Comparison of ENCODE assay signal across 31 cellular contexts in genomic region chr7:122584852-122585251, GRCh38.
"Had no signal": no experiment of that assay in that cellular context is flagged by ENCODE, and none has a peak within 500 bp of the region (broad histone marks: within the 10 kb centered on the region; RNA-seq: fewer than 3 reads in every experiment).

No MANE protein-coding gene starts in this region.

- H3K27ac Mint-ChIP-seq: activated B cell treated with CpG ODN at 0.5 μM for 24 hours; activated CD4-positive, alpha-beta memory T cell treated with anti-CD3 and anti-CD28 coated beads for 36 hours; activated naive CD4-positive, alpha-beta T cell treated with anti-CD3 and anti-CD28 coated beads, Interleukin-2, amount 10 ng/mL, durations not matched to agents 7 days and 5 days; activated naive CD8-positive, alpha-beta T cell; activated naive CD8-positive, alpha-beta T cell treated with anti-CD3 and anti-CD28 coated beads, Interleukin-2, amount 50 U/mL, for 24 hours; activated T-helper 1 cell treated with anti-CD3 and anti-CD28 coated beads, Interleukin-12 subunit alpha, Interleukin-12 subunit beta, Interleukin-2, Interleukin-4 antibody, amounts not matched to agents 30 ng/mL and 10 ng/mL and 1 ng/mL, durations not matched to agents 14 hours and 24 hours and 36 hours; T-helper 1 cell treated with Interleukin-12 subunit alpha and Interleukin-12 subunit beta and Interleukin-4 antibody, amounts not matched to agents 30 μg/mL and 1 μg/mL, for 36 hours; T-helper 2 cell treated with Interferon-gamma antibody and Interleukin-4, amounts not matched to agents 5 μg/mL and 100 μg/mL, for 36 hours had no signal

- H3K4me1 ChIP-seq: Peyer's patch, SJSA1 had no signal

- DNase-seq: activated B cell treated with CpG ODN at 0.5 μM for 24 hours; activated CD4-positive, alpha-beta memory T cell treated with anti-CD3 and anti-CD28 coated beads for 36 hours; activated CD4-positive, alpha-beta T cell treated with anti-CD3 and anti-CD28 coated beads for 4 hours; activated CD4-positive, alpha-beta T cell treated with anti-CD3 and anti-CD28 coated beads, Interleukin-2, amount 50 U/mL, for 1 hour; activated CD4-positive, CD25-positive, alpha-beta regulatory T cell treated with anti-CD3 and anti-CD28 coated beads, Interleukin-2, amount 50 U/mL, for 72 hours; activated CD8-positive, alpha-beta memory T cell treated with anti-CD3 and anti-CD28 coated beads, Interleukin-2, amount 50 U/mL, for 4 hours; activated naive CD4-positive, alpha-beta T cell treated with anti-CD3 and anti-CD28 coated beads, Interleukin-2, amount 10 ng/mL, durations not matched to agents 7 days and 5 days; activated naive CD8-positive, alpha-beta T cell treated with anti-CD3 and anti-CD28 coated beads, Interleukin-2, amount 50 U/mL, for 24 hours; activated T-cell treated with anti-CD3 and anti-CD28 coated beads for 4 hours; activated T-cell treated with anti-CD3 and anti-CD28 coated beads, Interleukin-2, amount 50 U/mL, for 4 hours; anterior cingulate cortex; brain microvascular endothelial cell; central memory CD4-positive, alpha-beta T cell; NCI-H1105; NCI-H1436 treated with DMSO at 0.1 percent for 48 hours; NCI-H187 treated with DMSO at 0.1 percent for 48 hours; NCI-H2171; NCI-H510A treated with DMSO at 0.1 percent for 48 hours; NCI-H526 treated with DMSO at 0.1 percent for 48 hours; NK-92 treated with Interleukin-12 subunit alpha and Interleukin-12 subunit beta, amount 100 ng/mL, for 24 hours; PC-3; Peyer's patch; RPMI8226; SHP77 treated with DMSO at 0.1 percent for 48 hours; SK-N-SH had no signal

- H3K27me3 ChIP-seq: brain microvascular endothelial cell, Peyer's patch, SJSA1 had no signal

- H3K27me3 Mint-ChIP-seq: activated B cell treated with CpG ODN at 0.5 μM for 24 hours; activated CD4-positive, alpha-beta memory T cell treated with anti-CD3 and anti-CD28 coated beads for 36 hours; activated naive CD4-positive, alpha-beta T cell treated with anti-CD3 and anti-CD28 coated beads, Interleukin-2, amount 10 ng/mL, durations not matched to agents 7 days and 5 days; activated naive CD8-positive, alpha-beta T cell; activated naive CD8-positive, alpha-beta T cell treated with anti-CD3 and anti-CD28 coated beads, Interleukin-2, amount 50 U/mL, for 24 hours had no signal

- H3K27ac ChIP-seq: brain microvascular endothelial cell, Peyer's patch, SJSA1 had no signal

- H3K36me3 Mint-ChIP-seq: activated CD4-positive, alpha-beta memory T cell treated with anti-CD3 and anti-CD28 coated beads for 36 hours; activated naive CD4-positive, alpha-beta T cell treated with anti-CD3 and anti-CD28 coated beads, Interleukin-2, amount 10 ng/mL, durations not matched to agents 7 days and 5 days; activated naive CD8-positive, alpha-beta T cell had no signal

- H3K4me3 Mint-ChIP-seq: activated B cell treated with CpG ODN at 0.5 μM for 24 hours; activated CD4-positive, alpha-beta memory T cell treated with anti-CD3 and anti-CD28 coated beads for 36 hours; activated naive CD4-positive, alpha-beta T cell treated with anti-CD3 and anti-CD28 coated beads, Interleukin-2, amount 10 ng/mL, durations not matched to agents 7 days and 5 days; activated naive CD8-positive, alpha-beta T cell; activated naive CD8-positive, alpha-beta T cell treated with anti-CD3 and anti-CD28 coated beads, Interleukin-2, amount 50 U/mL, for 24 hours; activated T-cell treated with anti-CD3 and anti-CD28 coated beads, Interleukin-2, amount 50 U/mL, for 4 hours; activated T-helper 1 cell treated with anti-CD3 and anti-CD28 coated beads, Interleukin-12 subunit alpha, Interleukin-12 subunit beta, Interleukin-2, Interleukin-4 antibody, amounts not matched to agents 30 ng/mL and 10 ng/mL and 1 ng/mL, durations not matched to agents 14 hours and 24 hours and 36 hours; T-helper 1 cell treated with Interleukin-12 subunit alpha and Interleukin-12 subunit beta and Interleukin-4 antibody, amounts not matched to agents 30 μg/mL and 1 μg/mL, for 36 hours; T-helper 2 cell treated with Interferon-gamma antibody and Interleukin-4, amounts not matched to agents 5 μg/mL and 100 μg/mL, for 36 hours had no signal

- H3K9me3 Mint-ChIP-seq: activated B cell treated with CpG ODN at 0.5 μM for 24 hours; activated CD4-positive, alpha-beta memory T cell treated with anti-CD3 and anti-CD28 coated beads for 36 hours; activated naive CD4-positive, alpha-beta T cell treated with anti-CD3 and anti-CD28 coated beads, Interleukin-2, amount 10 ng/mL, durations not matched to agents 7 days and 5 days; activated T-helper 1 cell treated with anti-CD3 and anti-CD28 coated beads, Interleukin-12 subunit alpha, Interleukin-12 subunit beta, Interleukin-2, Interleukin-4 antibody, amounts not matched to agents 30 ng/mL and 10 ng/mL and 1 ng/mL, durations not matched to agents 14 hours and 24 hours and 36 hours; T-helper 1 cell treated with Interleukin-12 subunit alpha and Interleukin-12 subunit beta and Interleukin-4 antibody, amounts not matched to agents 30 μg/mL and 1 μg/mL, for 36 hours; T-helper 2 cell treated with Interferon-gamma antibody and Interleukin-4, amounts not matched to agents 5 μg/mL and 100 μg/mL, for 36 hours had no signal

- H3K9me3 ChIP-seq: Peyer's patch, SJSA1, SK-N-SH had no signal

- H3K4me3 ChIP-seq: K562, Peyer's patch, SJSA1 had no signal

- H3K36me3 ChIP-seq: brain microvascular endothelial cell, Peyer's patch, SJSA1 had no signal

- H3K4me1 Mint-ChIP-seq: activated B cell treated with CpG ODN at 0.5 μM for 24 hours; activated naive CD4-positive, alpha-beta T cell treated with anti-CD3 and anti-CD28 coated beads, Interleukin-2, amount 10 ng/mL, durations not matched to agents 7 days and 5 days; activated naive CD8-positive, alpha-beta T cell treated with anti-CD3 and anti-CD28 coated beads, Interleukin-2, amount 50 U/mL, for 24 hours had no signal
